19 cellular contexts compared by ENCODE assay signal in the genomic region with DNA sequence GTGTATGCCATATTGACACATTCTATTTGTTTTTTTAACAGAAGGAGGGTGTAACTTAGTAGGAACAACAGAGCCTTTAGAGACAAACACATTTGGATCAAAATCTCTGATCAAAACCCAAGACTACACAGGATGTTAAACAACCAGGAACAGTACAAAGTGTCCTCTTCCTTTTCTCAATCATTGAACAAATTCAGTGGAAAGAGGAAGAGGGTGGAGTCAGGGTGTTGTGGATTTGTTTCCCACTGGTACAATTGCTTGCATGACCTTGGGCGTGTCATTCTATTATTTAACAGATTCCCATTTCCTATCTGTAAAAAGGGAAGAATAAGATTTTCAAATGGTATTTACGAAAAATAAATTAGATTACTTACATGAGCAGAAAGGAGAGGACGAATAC.
"Had no signal": no experiment of that assay in that cellular context is flagged by ENCODE, and none has a peak within 500 bp of the region (broad histone marks: within the 10 kb centered on the region; RNA-seq: fewer than 3 reads in every experiment).

No MANE protein-coding gene starts in this region.

- DNase-seq: dermis blood vessel endothelial cell; endodermal cell; erythroblast; foreskin keratinocyte; head of caudate nucleus; hippocampal formation; lower lobe of right lung; mesenchymal stem cell; midbrain; nucleus accumbens; ovary; right cardiac atrium; small intestine; stimulated activated CD4-positive, alpha-beta T cell treated with anti-CD3 and anti-CD28 coated beads, Interleukin-2, amount 100 ng/mL, for 48 hours; stimulated activated naive CD4-positive, alpha-beta T cell treated with Interleukin-2 at 50 U/mL for 16 hours; upper lobe of left lung had no signal

- H3K4me3 ChIP-seq: lower lobe of right lung, neural progenitor cell, ovary, upper lobe of left lung, vagina had no signal

- H3K4me1 ChIP-seq: foreskin keratinocyte, lower lobe of right lung, neural progenitor cell, upper lobe of left lung, vagina had no signal

- H3K9me3 ChIP-seq: lower lobe of right lung, ovary, upper lobe of left lung, vagina had no signal

- H3K27ac ChIP-seq: foreskin keratinocyte, lower lobe of right lung, neural progenitor cell, ovary, vagina had no signal

- H3K36me3 ChIP-seq: lower lobe of right lung, neural progenitor cell, ovary, upper lobe of left lung, vagina had no signal

- ATAC-seq: foreskin keratinocyte; natural killer cell treated with Interleukin-12 subunit alpha and Interleukin-12 subunit beta and Interleukin-15 and Interleukin-18, amount 100 ng/mL, for 72 hours had no signal

- H3K27me3 ChIP-seq: foreskin keratinocyte, neural progenitor cell, ovary, upper lobe of left lung, vagina had no signal
